Comparison of ENCODE assay signal across 8 cellular contexts in genomic region chr9:133355881-133356357, GRCh38. TPM values are rescaled to one million over a fixed set of nuclear protein-coding genes. Genes with fewer than 3 reads are reported as not detected.
DNase-seq lines count a peak whose midpoint lies in the region; ATAC-seq and TF ChIP-seq lines count a peak whose summit lies in the region.

No MANE protein-coding gene starts in this region.

- intact Hi-C loops in HCT116 (cut with micrococcal nuclease), result loop anchor here (5.0 to 10.0 kb wide), 2 partner anchors 131 to 639 kb away; partner anchors contain the start of gene VAV2
- intact Hi-C loops in PC-3 (cut with micrococcal nuclease), result loop anchor here (5.0 kb wide), 1 partner anchor 131 kb away; no protein-coding TSS in a partner anchor

- TF ChIP-seq CTCF in GM06990 (IDR thresholded peaks at IDR 0.05; ENCODE audit: insufficient read depth, low read length, poor library complexity, severe bottlenecking) (peak; percentile 21), HCT116 (IDR thresholded peaks at IDR 0.05 in 2 of 3, conservative IDR thresholded peaks at IDR 0.05 in 1 of 3; ENCODE audit: borderline replicate concordance in 1 of 3, insufficient read depth in 1 of 3, low read depth in 2 of 3, low read length in 2 of 3) (no peak), PC-3 (conservative IDR thresholded peaks at IDR 0.05; ENCODE audit: low read depth, low read length) (no peak), endothelial cell (IDR thresholded peaks at IDR 0.05; ENCODE audit: unreplicated experiment) (no peak), neural cell (IDR thresholded peaks at IDR 0.05; ENCODE audit: poor library complexity, severe bottlenecking) (no peak)

- no peak for TF ChIP-seq POLR2A in HCT116 (IDR thresholded peaks at IDR 0.05; ENCODE audit: borderline replicate concordance, extremely low read depth, insufficient read depth, insufficient read length)

- H3K79me2 ChIP-seq in HCT116 (ENCODE audit: insufficient read depth, low read length), result peaks cover 52% of the 10 kb centered on the region
- peaks cover 39% of the 10 kb centered on the region for H3K79me2 ChIP-seq in PC-3 (ENCODE audit: low read length)
- peaks cover 16% of the 10 kb centered on the region for H3K79me2 ChIP-seq in neural cell (replicated peaks; ENCODE audit: insufficient read depth, low read length)

- no peak for TF ChIP-seq EP300 in neural cell (conservative IDR thresholded peaks at IDR 0.05; ENCODE audit: poor library complexity, severe bottlenecking)

- H3K9ac ChIP-seq in HCT116 (ENCODE audit: low read length) (peak overlapping the region; percentile 84), PC-3 (ENCODE audit: low read length) (peak overlapping the region; percentile 66), neural cell (ENCODE audit: low read length) (peak overlapping the region; percentile 80)

- peak overlapping the region; percentile 84 for H3K4me2 ChIP-seq in HCT116 (ENCODE audit: low read length)
- peak overlapping the region; percentile 80 for H3K4me2 ChIP-seq in PC-3 (ENCODE audit: low read length)
- peak overlapping the region; percentile 84 for H3K4me2 ChIP-seq in neural cell (ENCODE audit: low read length)

- H3K36me3 ChIP-seq in GM06990 (ENCODE audit: control insufficient read depth, insufficient read depth, low read length), result peaks cover 29% of the 10 kb centered on the region
- peaks cover 21 to 34% of the 10 kb centered on the region in 2 experiments for H3K36me3 ChIP-seq in HCT116 (ENCODE audit: control insufficient read depth in 1 of 2, insufficient read depth in 2 of 2, low read length in 2 of 2)
- H3K36me3 ChIP-seq in PC-3 (ENCODE audit: low read depth, low read length), result peaks cover 18% of the 10 kb centered on the region
- peaks cover 6% of the 10 kb centered on the region for H3K36me3 ChIP-seq in neural cell (ENCODE audit: insufficient read depth, low read length)

- RAD21 ChIA-PET in HCT116 (lab: Charles Lee; ENCODE audit: low non-redundant PET in 1 of 2, low total read pairs in 2 of 2, uncharacterized antibody in 2 of 2, unreplicated experiment in 2 of 2), result interaction anchor here in 1 of 2 experiments (0.8 kb wide), 1 partner anchor 166 kb away, joined by 6 read pairs; no protein-coding TSS in a partner anchor

- H3K27me3 Mint-ChIP-seq in endothelial cell (ENCODE audit: unreplicated experiment), result peaks cover 5% of the 10 kb centered on the region

- DNase-seq in GM06990 (ENCODE audit: extremely low read depth, insufficient read length), result no peak
- DNase-seq in HCT116 (ENCODE audit: low read depth, low spot score), result no peak
- no peak for DNase-seq in PC-3
- DNase-seq in endothelial cell (ENCODE audit: low spot score), result peak; percentile 27
- DNase-seq in DMS153 (lab: John Stamatoyannopoulos, UW), result no peak
- DNase-seq in NCI-H187 treated with DMSO at 0.1 percent for 48 hours (lab: John Stamatoyannopoulos, UW), result no peak

- H3K27me3 ChIP-seq in GM06990 (replicated peaks; ENCODE audit: control insufficient read depth, insufficient read depth, low read length), result no peaks in the 10 kb centered on the region
- no peaks in the 10 kb centered on the region for H3K27me3 ChIP-seq in HCT116 (ENCODE audit: insufficient read depth, low read length)
- no peaks in the 10 kb centered on the region for H3K27me3 ChIP-seq in PC-3 (ENCODE audit: low read length)
- H3K27me3 ChIP-seq in neural cell (ENCODE audit: insufficient read depth, low read depth, low read length), result no peaks in the 10 kb centered on the region

- peak overlapping the region; percentile 81 for H3K27ac Mint-ChIP-seq in endothelial cell (ENCODE audit: unreplicated experiment)

- H3K4me3 ChIP-seq in GM06990 (replicated peaks; ENCODE audit: low read depth, low read length), result peak overlapping the region; percentile 85
- H3K4me3 ChIP-seq in HCT116 (replicated peaks in 1 of 2; ENCODE audit: low read depth in 1 of 2, low read length in 2 of 2), result peak overlapping the region; percentile 87 to 96
- H3K4me3 ChIP-seq in PC-3 (ENCODE audit: low read length), result peak overlapping the region; percentile 89
- H3K4me3 ChIP-seq in neural cell (ENCODE audit: low read length), result peak overlapping the region; percentile 95

- peaks cover 6% of the 10 kb centered on the region for H3K4me1 Mint-ChIP-seq in endothelial cell (ENCODE audit: unreplicated experiment)

- TF ChIP-seq RAD21 in HCT116 (IDR thresholded peaks at IDR 0.05; ENCODE audit: low read depth), result no peak
- no peak for TF ChIP-seq RAD21 in neural cell (conservative IDR thresholded peaks at IDR 0.05)

- ATAC-seq in HCT116 (peak; percentile 43), PC-3 (peak; percentile 23), HG03378 (IDR thresholded peaks at IDR 0.05; ENCODE audit: unreplicated experiment) (no peak)

- peak overlapping the region; percentile 98 for H3K4me3 Mint-ChIP-seq in endothelial cell (ENCODE audit: unreplicated experiment)

- CTCF ChIA-PET in HCT116 (lab: Charles Lee), result interaction anchor here (1.1 to 1.5 kb wide), 2 partner anchors 131 to 170 kb away, joined by 4 read pairs; no protein-coding TSS in a partner anchor
- CTCF ChIA-PET in PC-3 (lab: Charles Lee), result interaction anchor here (0.7 kb wide), 1 partner anchor 69 kb away, joined by 8 read pairs; no protein-coding TSS in a partner anchor

- peaks cover 7% of the 10 kb centered on the region for H3F3A ChIP-seq in PC-3 (ENCODE audit: low read length, unreplicated experiment)
- no peaks in the 10 kb centered on the region for H3F3A ChIP-seq in neural cell (ENCODE audit: insufficient read depth, low read length, poor library complexity, severe bottlenecking)

- TSS peak; percentile 52 for BruUV-seq in HCT116 (replicated peaks; lab: Mats Ljungman, UMichigan)
- BruUV-seq in PC-3 (replicated peaks; lab: Mats Ljungman, UMichigan), result TSS peak; percentile 36

- H3K9me2 ChIP-seq in HCT116 (ENCODE audit: insufficient read depth) (no peaks in the 10 kb centered on the region), PC-3 (replicated peaks; ENCODE audit: low read length) (no peaks in the 10 kb centered on the region), neural cell (ENCODE audit: insufficient read depth, low read length) (no peaks in the 10 kb centered on the region)

- POLR2A ChIA-PET in HCT116 (lab: Charles Lee) (interaction anchor here (1.3 to 2.0 kb wide), 5 partner anchors 8 to 19 kb away, joined by 4 to 15 read pairs (median 7); partner anchors contain the start of genes MED22 and RPL7A), PC-3 (lab: Charles Lee; ENCODE audit: unreplicated experiment) (interaction anchor here (1.1 kb wide), 1 partner anchor 9 kb away, joined by 4 read pairs; no protein-coding TSS in a partner anchor)

- H2AFZ ChIP-seq in HCT116 (ENCODE audit: low read depth, low read length, poor library complexity, severe bottlenecking) (no peak overlapping the region), PC-3 (ENCODE audit: low read length) (no peak overlapping the region), neural cell (ENCODE audit: low read depth, low read length) (no peak overlapping the region)

- H3K9me3 ChIP-seq in HCT116 (ENCODE audit: control insufficient read depth in 1 of 2, insufficient read depth in 1 of 2, low read depth in 1 of 2, low read length in 2 of 2), result no peaks in the 10 kb centered on the region
- H3K9me3 ChIP-seq in PC-3 (ENCODE audit: low read length), result no peaks in the 10 kb centered on the region
- H3K9me3 ChIP-seq in neural cell (ENCODE audit: low read length), result no peaks in the 10 kb centered on the region

- H3K4me1 ChIP-seq in HCT116 (ENCODE audit: control insufficient read depth in 1 of 2, insufficient read depth in 2 of 2, low read length in 2 of 2), result peaks cover 7 to 24% of the 10 kb centered on the region in 2 experiments; a peak in 3 of 4 replicates
- H3K4me1 ChIP-seq in PC-3 (ENCODE audit: insufficient read depth, low read length), result peaks cover 11% of the 10 kb centered on the region

- H4K20me1 ChIP-seq in HCT116 (ENCODE audit: insufficient read depth) (peaks cover 10% of the 10 kb centered on the region; the same call in 1 of the 2 replicates), PC-3 (ENCODE audit: low read length) (peaks cover 4% of the 10 kb centered on the region; the same call in 1 of the 2 replicates), neural cell (ENCODE audit: insufficient read depth) (no peaks in the 10 kb centered on the region)

- H3K36me3 Mint-ChIP-seq in endothelial cell (ENCODE audit: low read depth, unreplicated experiment), result peaks cover 34% of the 10 kb centered on the region

- H3K27ac ChIP-seq in HCT116 (ENCODE audit: low read depth, low read length) (peak overlapping the region; percentile 61), PC-3 (ENCODE audit: low read length) (no peak overlapping the region), neural cell (ENCODE audit: low read length) (peak overlapping the region; percentile 53)

- no peaks in the 10 kb centered on the region for H3K9me3 Mint-ChIP-seq in endothelial cell (ENCODE audit: unreplicated experiment)

TF ChIP-seq in HCT116, 20 proteins besides CTCF, POLR2A, EP300 and RAD21:
- TF ChIP-seq ZFX (IDR thresholded peaks at IDR 0.05) (peak; percentile 47; the same call in 1 of the 2 replicates), SRF (IDR thresholded peaks at IDR 0.05; ENCODE audit: low read depth) (no peak)

TF ChIP-seq in neural cell, 6 proteins besides CTCF, POLR2A, EP300 and RAD21:
- no peak for TF ChIP-seq POLR2AphosphoS5 (IDR thresholded peaks at IDR 0.05)

RNA-seq across cellular contexts. Expression of gene SURF1, which starts 0.4 kb away (rescaled TPM):
- total RNA-seq in HCT116 (2021; ENCODE audit: unreplicated experiment) (71.7 TPM), PC-3 (2014; rRNA removed) (15.7 and 28.1 TPM in 2 replicates), endothelial cell (ENCODE audit: unreplicated experiment) (36.2 TPM)
- polyA plus RNA-seq in HCT116 (2012), result 66.9 and 70.3 TPM in 2 replicates
- polyA plus RNA-seq in neural cell, result 32.3 and 37.8 TPM in 2 replicates
- 26.8 and 27.2 TPM in 2 replicates for polyA minus RNA-seq in neural cell

RNA-seq across cellular contexts. Expression of gene SURF2, which starts 0.4 kb away (rescaled TPM):
- 27.8 TPM for total RNA-seq in HCT116 (2021; ENCODE audit: unreplicated experiment)
- 32.2 and 37.2 TPM in 2 replicates for polyA plus RNA-seq in HCT116 (2012)
- total RNA-seq in PC-3 (2014; rRNA removed), result 103 and 134 TPM in 2 replicates
- total RNA-seq in endothelial cell (ENCODE audit: unreplicated experiment), result 11.9 TPM
- 36.4 and 40.6 TPM in 2 replicates for polyA plus RNA-seq in neural cell
- 29.0 and 32.3 TPM in 2 replicates for polyA minus RNA-seq in neural cell

RNA-seq across cellular contexts. Expression of gene RPL7A, which starts 7.9 kb away (rescaled TPM):
- total RNA-seq in HCT116 (2021; ENCODE audit: unreplicated experiment) (2,837 TPM), PC-3 (2014; rRNA removed) (998 and 1,156 TPM in 2 replicates), endothelial cell (ENCODE audit: unreplicated experiment) (2,006 TPM)
- polyA plus RNA-seq in HCT116 (2012), result 3,464 and 3,677 TPM in 2 replicates
- polyA plus RNA-seq in neural cell, result 1,931 and 1,987 TPM in 2 replicates
- 671 and 691 TPM in 2 replicates for polyA minus RNA-seq in neural cell

RNA-seq across cellular contexts. Expression of gene MED22, which starts 8.0 kb away (rescaled TPM):
- total RNA-seq in HCT116 (2021; ENCODE audit: unreplicated experiment), result 18.6 TPM
- 12.2 and 16.5 TPM in 2 replicates for polyA plus RNA-seq in HCT116 (2012)
- 20.5 and 24.5 TPM in 2 replicates for total RNA-seq in PC-3 (2014; rRNA removed)
- total RNA-seq in endothelial cell (ENCODE audit: unreplicated experiment), result 32.9 TPM
- 57.5 and 62.5 TPM in 2 replicates for polyA plus RNA-seq in neural cell
- polyA minus RNA-seq in neural cell, result 25.3 and 32.6 TPM in 2 replicates

RNA-seq across cellular contexts. Expression of gene SURF6, which starts 19.9 kb away (rescaled TPM):
- total RNA-seq in HCT116 (2021; ENCODE audit: unreplicated experiment) (30.1 TPM), PC-3 (2014; rRNA removed) (28.0 TPM in 2 replicates), endothelial cell (ENCODE audit: unreplicated experiment) (21.7 TPM)
- 18.8 and 19.3 TPM in 2 replicates for polyA plus RNA-seq in HCT116 (2012)
- polyA plus RNA-seq in neural cell, result 20.7 and 21.8 TPM in 2 replicates
- polyA minus RNA-seq in neural cell, result 28.9 and 31.9 TPM in 2 replicates
